ENCODE assay signal across 1 cellular context in the genomic region with DNA sequence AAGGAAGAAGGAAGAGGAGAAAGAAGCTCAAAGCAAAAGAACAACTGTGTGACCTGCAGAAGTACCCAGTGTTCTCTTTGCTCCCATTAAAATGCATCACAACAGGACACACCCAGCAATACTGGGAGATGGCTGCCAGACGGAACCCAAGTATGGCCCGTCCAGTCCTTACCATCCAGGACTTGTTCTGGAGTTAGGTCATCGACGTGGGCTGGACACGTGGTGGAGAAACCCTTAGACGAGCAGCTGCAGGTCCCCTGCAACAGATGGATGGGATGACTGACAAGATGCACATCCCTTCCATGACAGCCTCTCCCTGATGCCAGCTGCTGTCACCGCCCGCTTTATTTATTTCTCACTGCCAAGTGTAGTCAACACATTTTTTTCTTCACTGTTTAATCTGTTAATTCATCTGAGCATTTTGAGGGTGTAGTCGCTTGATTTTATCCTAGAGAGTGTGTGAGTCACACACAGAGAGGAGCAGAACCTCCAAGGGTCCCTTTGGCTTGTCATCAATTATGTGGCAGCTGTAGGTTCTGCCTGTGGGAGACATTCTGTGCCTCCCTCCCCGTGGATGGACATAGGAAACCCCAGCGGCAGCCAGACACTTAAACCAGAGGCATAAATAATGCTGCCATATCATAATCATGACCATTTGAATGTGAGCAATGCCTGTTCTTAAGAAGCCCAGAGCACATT.
TF ChIP-seq lines count a peak whose summit lies in the region.

No MANE protein-coding gene starts in this region.

TF ChIP-seq in HepG2, 621 proteins besides CTCF, POLR2A, EP300 and RAD21 (continued from another document):
- TF ChIP-seq TP53 (CRISPR knock-in tag; conservative IDR thresholded peaks at IDR 0.05) (no peak), ZNF432 (CRISPR knock-in tag; IDR thresholded peaks at IDR 0.05; ENCODE audit: borderline replicate concordance) (no peak), IKZF1 (IDR thresholded peaks at IDR 0.05) (no peak), ZNF367 (CRISPR knock-in tag; IDR thresholded peaks at IDR 0.05; ENCODE audit: borderline replicate concordance) (no peak), ELF1 (CRISPR knock-in tag; IDR thresholded peaks at IDR 0.05) (no peak), TBX2 (CRISPR knock-in tag; IDR thresholded peaks at IDR 0.05; ENCODE audit: borderline replicate concordance) (0 out of 2 replicates have a peak, but pooled peaks have one; percentile 17), ZNF350 (CRISPR knock-in tag; IDR thresholded peaks at IDR 0.05; ENCODE audit: borderline replicate concordance, low read depth) (no peak), DR1 (CRISPR knock-in tag; IDR thresholded peaks at IDR 0.05) (no peak), DPF2 (CRISPR knock-in tag; IDR thresholded peaks at IDR 0.05; ENCODE audit: borderline replicate concordance, low read depth) (no peak), RBFOX2 (IDR thresholded peaks at IDR 0.05; ENCODE audit: low read depth, low read length) (no peak)
- TF ChIP-seq, protein P1, sequence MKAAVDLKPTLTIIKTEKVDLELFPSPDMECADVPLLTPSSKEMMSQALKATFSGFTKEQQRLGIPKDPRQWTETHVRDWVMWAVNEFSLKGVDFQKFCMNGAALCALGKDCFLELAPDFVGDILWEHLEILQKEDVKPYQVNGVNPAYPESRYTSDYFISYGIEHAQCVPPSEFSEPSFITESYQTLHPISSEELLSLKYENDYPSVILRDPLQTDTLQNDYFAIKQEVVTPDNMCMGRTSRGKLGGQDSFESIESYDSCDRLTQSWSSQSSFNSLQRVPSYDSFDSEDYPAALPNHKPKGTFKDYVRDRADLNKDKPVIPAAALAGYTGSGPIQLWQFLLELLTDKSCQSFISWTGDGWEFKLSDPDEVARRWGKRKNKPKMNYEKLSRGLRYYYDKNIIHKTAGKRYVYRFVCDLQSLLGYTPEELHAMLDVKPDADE (CRISPR knock-in tag; IDR thresholded peaks at IDR 0.05), result no peak
- TF ChIP-seq, protein P2, sequence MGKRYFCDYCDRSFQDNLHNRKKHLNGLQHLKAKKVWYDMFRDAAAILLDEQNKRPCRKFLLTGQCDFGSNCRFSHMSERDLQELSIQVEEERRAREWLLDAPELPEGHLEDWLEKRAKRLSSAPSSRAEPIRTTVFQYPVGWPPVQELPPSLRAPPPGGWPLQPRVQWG (CRISPR knock-in tag; IDR thresholded peaks at IDR 0.05; ENCODE audit: borderline replicate concordance, low read depth), result no peak
TF ChIP-seq in HepG2: peak in this region for 3.
